Comparison of ENCODE assay signal across 8 cellular contexts in the genomic region with DNA sequence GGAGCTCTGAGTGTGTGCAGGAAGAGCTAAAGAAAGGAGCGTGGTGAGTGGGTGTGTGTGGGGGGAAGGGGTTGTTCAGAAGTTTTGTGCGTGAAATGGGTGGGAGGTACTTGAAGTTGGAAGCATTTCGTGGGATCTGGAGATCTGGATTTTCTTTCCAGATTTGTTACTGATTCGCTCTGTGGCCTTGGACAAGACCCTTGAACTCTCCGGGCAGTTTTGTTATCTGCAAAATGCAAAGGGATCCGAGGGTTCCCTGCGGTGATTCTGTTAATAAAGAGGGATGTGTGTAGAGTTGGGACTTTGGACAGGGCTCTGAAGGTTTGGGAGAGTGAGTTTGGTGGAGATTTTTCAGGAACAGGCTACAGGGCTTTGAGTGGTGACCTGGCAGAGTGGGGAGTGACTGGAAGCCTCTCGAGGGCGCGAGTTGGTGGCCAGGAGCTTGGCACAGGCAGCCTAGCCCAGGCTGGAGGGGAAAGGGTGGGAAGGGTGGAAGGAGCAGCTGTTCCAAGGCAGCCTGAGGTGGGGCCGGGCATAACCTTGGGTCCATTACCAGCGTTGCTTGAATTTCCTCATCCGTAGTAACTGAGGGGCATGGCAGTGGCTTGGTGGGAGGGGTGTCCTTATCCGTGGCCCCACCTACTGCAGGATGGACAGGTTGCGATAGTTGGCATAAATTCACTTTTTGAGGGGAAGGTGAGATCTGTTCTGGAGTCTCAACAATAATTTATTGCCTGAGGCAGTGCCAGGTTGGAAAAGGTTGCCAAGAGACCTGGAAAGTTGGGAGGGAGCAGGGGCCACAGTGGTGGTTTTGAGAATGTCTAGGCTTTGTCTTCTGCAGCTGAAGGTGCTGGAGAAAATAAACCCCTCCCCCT. TPM values are rescaled to one million over a fixed set of nuclear protein-coding genes. Genes with fewer than 3 reads are reported as not detected.
DNase-seq lines count a peak whose midpoint lies in the region; ATAC-seq and TF ChIP-seq lines count a peak whose summit lies in the region.

No MANE protein-coding gene starts in this region.

- H3K4me2 ChIP-seq in GM23248 (ENCODE audit: unreplicated experiment): peak overlapping the region; percentile 84

- H3K4me3 ChIP-seq in GM23248 (peak overlapping the region; percentile 99), cardiac muscle cell (peak overlapping the region; percentile 96), retinal pigment epithelial cell (ENCODE audit: low read length) (peak overlapping the region; percentile 100)

- no peaks in the 10 kb centered on the region for H4K20me1 ChIP-seq in GM23248 (ENCODE audit: insufficient read depth)

- no peaks in the 10 kb centered on the region for H3K27me3 Mint-ChIP-seq in WTC11 (ENCODE audit: low read depth)

- H3K9me3 ChIP-seq in GM23248 (ENCODE audit: low read depth) (no peaks in the 10 kb centered on the region), cardiac muscle cell (ENCODE audit: low read depth) (no peaks in the 10 kb centered on the region)

- H3K9ac ChIP-seq in GM23248: peak overlapping the region; percentile 98

- 5 to 6% methylated on average over 15 of the region's 15 CpGs for WGBS in GM23248 (ENCODE audit: low coverage in 1 of 2, low lambda C conversion rate in 2 of 2, missing lambda C conversion rate in 2 of 2), 2 experiments

- peaks cover 60% of the 10 kb centered on the region for H3F3A ChIP-seq in GM23248 (ENCODE audit: insufficient read depth)

- POLR2A ChIA-PET in WTC11 (lab: Charles Lee): interaction anchor here (0.6 to 4.6 kb wide), 6 partner anchors 13 to 251 kb away, joined by 4 to 44 read pairs (median 14); no protein-coding TSS in a partner anchor

- H3K27ac ChIP-seq in GM23248: peak overlapping the region; percentile 97
- peak overlapping the region; percentile 96 for H3K27ac ChIP-seq in cardiac muscle cell

- TF ChIP-seq CTCF in WTC11 (IDR thresholded peaks at IDR 0.05) (no peak), cardiac muscle cell (IDR thresholded peaks at IDR 0.05; ENCODE audit: low read depth, low read length) (no peak), retinal pigment epithelial cell (conservative IDR thresholded peaks at IDR 0.05; ENCODE audit: low read depth, low read length) (no peak)

- no peaks in the 10 kb centered on the region for H3K36me3 ChIP-seq in GM23248 (ENCODE audit: low read depth)
- no peaks in the 10 kb centered on the region for H3K36me3 ChIP-seq in cardiac muscle cell

- no peak overlapping the region for H2AFZ ChIP-seq in GM23248

- no peaks in the 10 kb centered on the region for H3K9me2 ChIP-seq in GM23248 (ENCODE audit: insufficient read depth)

- H3K36me3 Mint-ChIP-seq in WTC11: 0 out of 2 replicates have a peak, but pooled peaks cover 4% of the 10 kb centered on the region

- H3K4me1 Mint-ChIP-seq in WTC11: peaks cover 72% of the 10 kb centered on the region

- DNase-seq in 8988T (peak; percentile 78), GM23248 (peak; percentile 49), WTC11 (ENCODE audit: low spot score) (no peak), cardiac muscle cell (ENCODE audit: low read depth in 1 of 2, low spot score in 1 of 2) (no peak), retinal pigment epithelial cell (ENCODE audit: low read depth) (no peak), NCI-H748 (lab: John Stamatoyannopoulos, UW; ENCODE audit: unreplicated experiment) (no peak)
- DNase-seq in stimulated activated CD4-positive, alpha-beta T cell treated with anti-CD3 and anti-CD28 coated beads, Interleukin-4, amount 100 ng/mL, for 24 hours: no peak

- CTCF ChIA-PET in WTC11 (lab: Charles Lee): interaction anchor here (0.8 to 7.0 kb wide), 5 partner anchors 14 to 40 kb away, joined by 3 to 101 read pairs (median 3); no protein-coding TSS in a partner anchor

- peaks cover 43% of the 10 kb centered on the region for H3K4me1 ChIP-seq in GM23248 (ENCODE audit: insufficient read depth)
- peaks cover 37% of the 10 kb centered on the region for H3K4me1 ChIP-seq in cardiac muscle cell (ENCODE audit: low read depth)

- in situ Hi-C loops in GM23248 (cut with MboI): no loop called here

- H3K9me3 Mint-ChIP-seq in WTC11: no peaks in the 10 kb centered on the region

- H3K27ac Mint-ChIP-seq in WTC11: peak overlapping the region; percentile 55

- peaks cover 70% of the 10 kb centered on the region for H3K79me2 ChIP-seq in GM23248 (ENCODE audit: insufficient read depth)

- H3K27me3 ChIP-seq in GM23248 (replicated peaks; ENCODE audit: insufficient read depth) (no peaks in the 10 kb centered on the region), cardiac muscle cell (no peaks in the 10 kb centered on the region)

- H3K4me3 Mint-ChIP-seq in WTC11: peak overlapping the region; percentile 94

- peak; percentile 2; the same call in 1 of the 2 replicates for ATAC-seq in WTC11
- no peak for ATAC-seq in GM18907 (IDR thresholded peaks at IDR 0.05; ENCODE audit: unreplicated experiment)

TF ChIP-seq in WTC11, 78 proteins besides CTCF, POLR2A, EP300 and RAD21:
- TF ChIP-seq IRF2 (CRISPR knock-in tag; IDR thresholded peaks at IDR 0.05; ENCODE audit: borderline replicate concordance, low read depth): no peak
- TF ChIP-seq EMX1 (CRISPR knock-in tag; IDR thresholded peaks at IDR 0.05): no peak
- TF ChIP-seq OVOL2 (CRISPR knock-in tag; IDR thresholded peaks at IDR 0.05; ENCODE audit: borderline replicate concordance): no peak
- TF ChIP-seq AFF4 (CRISPR knock-in tag; IDR thresholded peaks at IDR 0.05; ENCODE audit: borderline replicate concordance): no peak
- no peak for TF ChIP-seq NFATC4 (CRISPR knock-in tag; IDR thresholded peaks at IDR 0.05)
- TF ChIP-seq USF2 (CRISPR knock-in tag; IDR thresholded peaks at IDR 0.05): no peak
- TF ChIP-seq, protein P1, sequence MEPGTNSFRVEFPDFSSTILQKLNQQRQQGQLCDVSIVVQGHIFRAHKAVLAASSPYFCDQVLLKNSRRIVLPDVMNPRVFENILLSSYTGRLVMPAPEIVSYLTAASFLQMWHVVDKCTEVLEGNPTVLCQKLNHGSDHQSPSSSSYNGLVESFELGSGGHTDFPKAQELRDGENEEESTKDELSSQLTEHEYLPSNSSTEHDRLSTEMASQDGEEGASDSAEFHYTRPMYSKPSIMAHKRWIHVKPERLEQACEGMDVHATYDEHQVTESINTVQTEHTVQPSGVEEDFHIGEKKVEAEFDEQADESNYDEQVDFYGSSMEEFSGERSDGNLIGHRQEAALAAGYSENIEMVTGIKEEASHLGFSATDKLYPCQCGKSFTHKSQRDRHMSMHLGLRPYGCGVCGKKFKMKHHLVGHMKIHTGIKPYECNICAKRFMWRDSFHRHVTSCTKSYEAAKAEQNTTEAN (CRISPR knock-in tag; IDR thresholded peaks at IDR 0.05): no peak

RNA-seq across cellular contexts. Expression of gene ACTN4, which starts 2.1 kb away (rescaled TPM):
- total RNA-seq in GM23248 (2014; rRNA removed; shearing (Covaris generic)): 467 and 477 TPM in 2 replicates
- 84.6 and 85.7 TPM in 2 replicates for polyA plus RNA-seq in GM23248 (2016; fragmentation: Nextera tagmentation; extraction: Ambion mirVana)
- 484 to 511 TPM (median 506 TPM) in 3 replicates for total RNA-seq in WTC11 (2021)
- total RNA-seq in cardiac muscle cell: 391 and 465 TPM in 2 replicates
- polyA plus RNA-seq in cardiac muscle cell: 70.2 and 77.4 TPM in 2 replicates

RNA-seq across cellular contexts. Expression of gene EIF3K, which starts 30.6 kb away (rescaled TPM):
- 270 and 295 TPM in 2 replicates for total RNA-seq in GM23248 (2014; rRNA removed; shearing (Covaris generic))
- 143 and 151 TPM in 2 replicates for polyA plus RNA-seq in GM23248 (2016; fragmentation: Nextera tagmentation; extraction: Ambion mirVana)
- total RNA-seq in WTC11 (2021): 389 to 416 TPM (median 410 TPM) in 3 replicates
- total RNA-seq in cardiac muscle cell: 504 and 711 TPM in 2 replicates
- 258 and 455 TPM in 2 replicates for polyA plus RNA-seq in cardiac muscle cell

RNA-seq across cellular contexts. Expression of gene MAP4K1, which starts 31.8 kb away (rescaled TPM):
- not detected in 2 replicates for total RNA-seq in GM23248 (2014; rRNA removed; shearing (Covaris generic))
- polyA plus RNA-seq in GM23248 (2016; fragmentation: Nextera tagmentation; extraction: Ambion mirVana) (0.63 and 1.0 TPM in 2 replicates), cardiac muscle cell (4.6 and 7.7 TPM in 2 replicates)
- total RNA-seq in WTC11 (2021) (14.0 to 25.0 TPM (median 24.5 TPM) in 3 replicates), cardiac muscle cell (2.4 and 3.9 TPM in 2 replicates)

Comparison
In these comparisons a context has a peak if more than half of its experiments do, and no peak if none do; other contexts are left out.
1. DNase-seq: peak in 8988T (single experiment) and GM23248 (single experiment); none in WTC11 (single experiment), cardiac muscle cell (0 of 2), retinal pigment epithelial cell (single experiment), stimulated activated CD4-positive, alpha-beta T cell treated with anti-CD3 and anti-CD28 coated beads, Interleukin-4, amount 100 ng/mL, for 24 hours (single experiment) and NCI-H748 (single experiment).
2. Peak in every context shown above with its lines, with median percentiles within 50 percentile points of each other: H3K4me3 ChIP-seq.